19 cellular contexts compared by ENCODE assay signal in genomic region chr4:102580463-102580842, GRCh38.
DNase-seq lines count a peak whose midpoint lies in the region; ATAC-seq and TF ChIP-seq lines count a peak whose summit lies in the region.
"Had no signal": no experiment of that assay in that cellular context is flagged by ENCODE, and none has a peak within 500 bp of the region (broad histone marks: within the 10 kb centered on the region; RNA-seq: fewer than 3 reads in every experiment).

No MANE protein-coding gene starts in this region.

- no peaks in the 10 kb centered on the region for H3K9me3 ChIP-seq in tibial nerve
- H3K9me3 ChIP-seq: Peyer's patch, thoracic aorta had no signal

- DNase-seq in stimulated activated CD4-positive, alpha-beta T cell treated with anti-CD3 and anti-CD28 coated beads, Interleukin-1b, Interleukin-23, amount 100 ng/mL, for 48 hours, result peak; percentile 12
- no peak for DNase-seq in stimulated activated CD4-positive, alpha-beta T cell treated with anti-CD3 and anti-CD28 coated beads, Interleukin-4, amount 100 ng/mL, for 4 hours
- DNase-seq in tibial nerve (ENCODE audit: low spot score in 2 of 2), result no peak
- no peak for DNase-seq in activated gamma-delta T cell treated with Interleukin-2 at 50 U/mL for 16 hours
- DNase-seq in NCI-H2196 (lab: John Stamatoyannopoulos, UW; ENCODE audit: unreplicated experiment), result no peak
- DNase-seq: endodermal cell, GF-D8, KG1, left cardiac atrium, NCI-H1105, NCI-H2171 treated with DMSO at 0.1 percent for 48 hours, NCI-H82, Peyer's patch had no signal

- H3K4me3 Mint-ChIP-seq in activated naive CD8-positive, alpha-beta T cell, result peak overlapping the region; percentile 32
- H3K4me3 Mint-ChIP-seq: endodermal cell had no signal

- peaks cover 47% of the 10 kb centered on the region for H3K36me3 Mint-ChIP-seq in activated naive CD8-positive, alpha-beta T cell

- ATAC-seq in HG02885 (IDR thresholded peaks at IDR 0.05; ENCODE audit: poor library complexity, unreplicated experiment) (peak; percentile 41), HG03196 (IDR thresholded peaks at IDR 0.05; ENCODE audit: unreplicated experiment) (no peak)
- ATAC-seq: left cardiac atrium, sciatic nerve, SK-N-SH treated with all-trans-retinoic acid at 6 μM for 48 hours had no signal

- H3K4me3 ChIP-seq in tibial nerve, result no peak overlapping the region
- H3K4me3 ChIP-seq: Peyer's patch, thoracic aorta had no signal

- peaks cover 5% of the 10 kb centered on the region for H3K9me3 Mint-ChIP-seq in activated naive CD8-positive, alpha-beta T cell (ENCODE audit: low read depth)
- H3K9me3 Mint-ChIP-seq: endodermal cell had no signal

- TF ChIP-seq CTCF in tibial nerve (IDR thresholded peaks at IDR 0.05), result no peak

- no peaks in the 10 kb centered on the region for H3K27me3 ChIP-seq in tibial nerve
- H3K27me3 ChIP-seq: Peyer's patch had no signal

- no peak for TF ChIP-seq POLR2A in tibial nerve (IDR thresholded peaks at IDR 0.05)

- no peak for TF ChIP-seq EP300 in tibial nerve (IDR thresholded peaks at IDR 0.05)

- 79 to 82% methylated on average over 1 of the region's 1 CpG for WGBS in tibial nerve, 2 donors

- H3K36me3 ChIP-seq in tibial nerve, result peaks cover 0 to 81% (median 5%) of the 10 kb centered on the region in 3 donors

- peaks cover 84% of the 10 kb centered on the region for H3K4me1 Mint-ChIP-seq in activated naive CD8-positive, alpha-beta T cell (ENCODE audit: low read depth)

- no peaks in the 10 kb centered on the region for H3K27me3 Mint-ChIP-seq in activated naive CD8-positive, alpha-beta T cell

- peak overlapping the region; percentile 93 for H3K27ac Mint-ChIP-seq in activated naive CD8-positive, alpha-beta T cell
- H3K27ac Mint-ChIP-seq: endodermal cell had no signal

- H3K4me1 ChIP-seq in tibial nerve, result peaks cover 0 to under 1% (median 0%) of the 10 kb centered on the region in 4 donors
- H3K4me1 ChIP-seq: Peyer's patch had no signal

- H3K27ac ChIP-seq in tibial nerve, result no peak overlapping the region
- H3K27ac ChIP-seq: Peyer's patch, thoracic aorta had no signal
